ENCODE assay signal across 14 cellular contexts in the genomic region with DNA sequence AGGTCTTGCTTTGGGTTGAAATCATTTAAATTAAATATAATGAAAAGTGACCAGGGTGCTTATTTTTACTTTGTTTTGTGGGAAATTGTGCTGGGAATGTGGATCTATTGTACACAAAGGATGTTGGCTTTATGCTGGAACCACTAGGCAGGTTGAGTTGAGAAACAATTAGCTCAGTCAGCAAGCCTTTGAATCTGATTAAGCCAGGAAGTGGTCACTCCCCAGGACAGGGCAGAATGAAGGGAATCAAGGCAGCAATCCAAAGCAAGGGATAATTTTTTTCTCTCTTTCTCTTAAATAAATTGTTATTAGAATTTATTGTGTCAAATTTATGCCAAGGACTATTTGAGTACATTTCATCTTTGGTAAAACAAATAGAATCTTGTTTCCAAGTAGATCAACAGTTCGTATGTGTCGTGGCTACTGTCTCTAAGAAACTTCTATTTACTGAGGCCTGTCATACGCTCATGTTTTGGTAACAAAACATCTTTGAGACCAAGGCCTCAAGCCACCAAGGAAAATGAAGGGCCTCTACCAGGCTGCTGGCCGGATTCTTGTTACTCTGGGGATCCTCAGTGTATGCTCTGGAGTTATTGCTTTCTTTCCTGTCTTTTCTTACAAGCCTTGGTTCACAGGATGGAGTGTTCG. TPM values are rescaled to one million over a fixed set of nuclear protein-coding genes. Genes with fewer than 3 reads are reported as not detected.
DNase-seq lines count a peak whose midpoint lies in the region; ATAC-seq, FAIRE-seq and TF ChIP-seq lines count a peak whose summit lies in the region.
"Had no signal": no experiment of that assay in that cellular context is flagged by ENCODE, and none has a peak within 500 bp of the region (broad histone marks: within the 10 kb centered on the region; RNA-seq: fewer than 3 reads in every experiment).

A gene (plus strand): TSS at position 486 of the 648 bp plus-strand sequence. CDS start 35 bp downstream, at position 521.

- ATAC-seq in PC-3 (peak; percentile 55), GM21619 (IDR thresholded peaks at IDR 0.05; ENCODE audit: unreplicated experiment) (no peak), GM19328 (IDR thresholded peaks at IDR 0.05; ENCODE audit: unreplicated experiment) (no peak)
- ATAC-seq: effector memory CD8-positive, alpha-beta T cell had no signal

- peak; percentile 22 for DNase-seq in DMS153 treated with DMSO at 0.1 percent for 48 hours (lab: John Stamatoyannopoulos, UW; ENCODE audit: unreplicated experiment)
- DNase-seq in PC-3: no peak
- no peak for DNase-seq in esophagus muscularis mucosa (ENCODE audit: extremely low spot score)
- no peak for DNase-seq in NCI-H146 (lab: John Stamatoyannopoulos, UW)
- no peak for DNase-seq in GM19239 (ENCODE audit: insufficient read length, low spot score)
- DNase-seq: activated CD4-positive, alpha-beta T cell treated with anti-CD3 and anti-CD28 coated beads, Interleukin-2, amount 50 U/mL, for 1 hour; activated naive CD4-positive, alpha-beta T cell treated with anti-CD3 and anti-CD28 coated beads, Interleukin-2, amount 50 U/mL, for 16 hours; C1 segment of cervical spinal cord; effector memory CD8-positive, alpha-beta T cell; NCI-H524; substantia nigra had no signal

- H3K9me3 ChIP-seq in PC-3 (ENCODE audit: low read length) (no peaks in the 10 kb centered on the region), esophagus muscularis mucosa (no peaks in the 10 kb centered on the region), muscle layer of duodenum (ENCODE audit: control insufficient read depth in 1 of 2, low read length in 2 of 2) (no peaks in the 10 kb centered on the region)

- no peak within 1 kb of the TSS for H2AFZ ChIP-seq in PC-3 (ENCODE audit: low read length)

- no peak within 1 kb of the TSS for H3K27ac ChIP-seq in PC-3 (ENCODE audit: low read length)
- peak within 1 kb of the TSS; percentile 46 to 73 (median 56) for H3K27ac ChIP-seq in esophagus muscularis mucosa (replicated peaks in 1 of 4)
- H3K27ac ChIP-seq in muscle layer of duodenum (ENCODE audit: low read length): peak within 1 kb of the TSS; percentile 32

- TF ChIP-seq CTCF in PC-3 (conservative IDR thresholded peaks at IDR 0.05; ENCODE audit: low read depth, low read length) (no peak), esophagus muscularis mucosa (IDR thresholded peaks at IDR 0.05) (no peak)

- H3K4me3 ChIP-seq in PC-3 (ENCODE audit: low read length): no peak within 1 kb of the TSS
- no peak within 1 kb of the TSS for H3K4me3 ChIP-seq in esophagus muscularis mucosa
- no peak within 1 kb of the TSS for H3K4me3 ChIP-seq in muscle layer of duodenum (ENCODE audit: low read depth in 1 of 2, low read length in 2 of 2)

- POLR2A ChIA-PET in PC-3 (lab: Charles Lee; ENCODE audit: unreplicated experiment): interaction anchor here (0.5 kb wide), 1 partner anchor 33 kb away, joined by 3 read pairs; a partner anchor contains a TSS

- H3K9ac ChIP-seq in PC-3 (ENCODE audit: low read length): no peak within 1 kb of the TSS

- no peaks in the 10 kb centered on the region for H4K20me1 ChIP-seq in PC-3 (ENCODE audit: low read length)

- H3K36me3 ChIP-seq in PC-3 (ENCODE audit: low read depth, low read length) (no peaks in the 10 kb centered on the region), esophagus muscularis mucosa (no peaks in the 10 kb centered on the region), muscle layer of duodenum (ENCODE audit: control insufficient read depth in 1 of 2, insufficient read depth in 2 of 2, low read length in 2 of 2) (no peaks in the 10 kb centered on the region)

- no peaks in the 10 kb centered on the region for H3F3A ChIP-seq in PC-3 (ENCODE audit: low read length, unreplicated experiment)

- no TSS peak for BruUV-seq in PC-3 (replicated peaks; lab: Mats Ljungman, UMichigan)

- no peak within 1 kb of the TSS for H3K4me2 ChIP-seq in PC-3 (ENCODE audit: low read length)

- no peak for TF ChIP-seq EP300 in esophagus muscularis mucosa (IDR thresholded peaks at IDR 0.05)

- H3K4me1 ChIP-seq in PC-3 (ENCODE audit: insufficient read depth, low read length): peaks cover 3% of the 10 kb centered on the region; the same call in 1 of the 2 replicates
- peaks cover 15 to 40% (median 31%) of the 10 kb centered on the region in 4 donors for H3K4me1 ChIP-seq in esophagus muscularis mucosa
- H3K4me1 ChIP-seq in muscle layer of duodenum (ENCODE audit: control insufficient read depth in 1 of 2, insufficient read depth in 2 of 2, low read length in 2 of 2): peaks cover 0 to 13% of the 10 kb centered on the region in 2 donors

- no peak for TF ChIP-seq POLR2A in esophagus muscularis mucosa (IDR thresholded peaks at IDR 0.05; ENCODE audit: low read depth)

- H3K79me2 ChIP-seq in PC-3 (ENCODE audit: low read length): no peaks in the 10 kb centered on the region

- WGBS in esophagus muscularis mucosa: 31% methylated on average over 5 of the region's 5 CpGs

- no peaks in the 10 kb centered on the region for H3K27me3 ChIP-seq in PC-3 (ENCODE audit: low read length)
- H3K27me3 ChIP-seq in esophagus muscularis mucosa: no peaks in the 10 kb centered on the region
- no peaks in the 10 kb centered on the region for H3K27me3 ChIP-seq in muscle layer of duodenum (ENCODE audit: low read depth, low read length)

- H3K9me2 ChIP-seq in PC-3 (replicated peaks; ENCODE audit: low read length): no peaks in the 10 kb centered on the region

- CTCF ChIA-PET in PC-3 (lab: Charles Lee): interaction anchor here (0.6 kb wide), 1 partner anchor 907 kb away, joined by 3 read pairs; a partner anchor contains a TSS

- FAIRE-seq in GM19239 (lab: Jason Lieb, UNC): no peak

- intact Hi-C loops in PC-3 (cut with micrococcal nuclease): no loop called here
- intact Hi-C loops in esophagus muscularis mucosa (cut with DNase I): no loop called here

RNA-seq across cellular contexts. Expression of the gene that starts here (rescaled TPM):
- total RNA-seq in PC-3 (2014; rRNA removed): not detected in 2 replicates
- not detected for total RNA-seq in esophagus muscularis mucosa

Comparison
In these comparisons a context has a peak if more than half of its experiments do, and no peak if none do; other contexts are left out.
1. Peak in ATAC-seq in PC-3; RNA of the gene not detected or under 1 TPM.